In the genomic region with DNA sequence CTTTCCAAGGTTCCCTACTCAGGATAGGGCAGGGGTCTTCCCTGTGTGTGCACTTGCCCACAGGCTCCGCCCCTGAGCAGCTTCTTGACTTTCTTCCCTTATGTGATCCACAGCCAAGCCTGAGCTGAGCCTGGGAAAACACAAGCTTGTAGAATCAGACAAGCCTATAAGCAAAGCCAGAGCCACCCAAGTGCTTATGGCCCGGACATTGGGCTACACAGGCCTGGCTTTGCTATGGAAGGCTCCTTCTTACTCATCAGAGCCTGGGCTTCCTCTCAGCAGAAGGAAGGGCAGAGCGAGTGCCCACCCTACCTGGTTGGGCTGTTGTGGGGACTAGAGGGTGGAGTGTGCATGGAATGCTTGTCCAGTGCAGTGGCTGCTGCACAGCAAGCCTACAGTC, we compare ENCODE assay signal across 2 cellular contexts.
TF ChIP-seq lines count a peak whose summit lies in the region.

No MANE protein-coding gene starts in this region.

TF ChIP-seq in SK-N-SH, 30 proteins besides CTCF, POLR2A, EP300 and RAD21 (continued from another document):
- TF ChIP-seq, protein P1, sequence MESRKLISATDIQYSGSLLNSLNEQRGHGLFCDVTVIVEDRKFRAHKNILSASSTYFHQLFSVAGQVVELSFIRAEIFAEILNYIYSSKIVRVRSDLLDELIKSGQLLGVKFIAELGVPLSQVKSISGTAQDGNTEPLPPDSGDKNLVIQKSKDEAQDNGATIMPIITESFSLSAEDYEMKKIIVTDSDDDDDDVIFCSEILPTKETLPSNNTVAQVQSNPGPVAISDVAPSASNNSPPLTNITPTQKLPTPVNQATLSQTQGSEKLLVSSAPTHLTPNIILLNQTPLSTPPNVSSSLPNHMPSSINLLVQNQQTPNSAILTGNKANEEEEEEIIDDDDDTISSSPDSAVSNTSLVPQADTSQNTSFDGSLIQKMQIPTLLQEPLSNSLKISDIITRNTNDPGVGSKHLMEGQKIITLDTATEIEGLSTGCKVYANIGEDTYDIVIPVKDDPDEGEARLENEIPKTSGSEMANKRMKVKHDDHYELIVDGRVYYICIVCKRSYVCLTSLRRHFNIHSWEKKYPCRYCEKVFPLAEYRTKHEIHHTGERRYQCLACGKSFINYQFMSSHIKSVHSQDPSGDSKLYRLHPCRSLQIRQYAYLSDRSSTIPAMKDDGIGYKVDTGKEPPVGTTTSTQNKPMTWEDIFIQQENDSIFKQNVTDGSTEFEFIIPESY (IDR thresholded peaks at IDR 0.05; ENCODE audit: borderline replicate concordance, low read depth): no peak
- TF ChIP-seq CHD2 (IDR thresholded peaks at IDR 0.05; ENCODE audit: low read length, partially characterized antibody) (no peak), YY1 (IDR thresholded peaks at IDR 0.05; ENCODE audit: low read depth) (no peak), FOXM1 (IDR thresholded peaks at IDR 0.05; ENCODE audit: low read depth) (no peak), RXRA (IDR thresholded peaks at IDR 0.05; ENCODE audit: borderline replicate concordance, low read depth) (no peak), TAF1 (IDR thresholded peaks at IDR 0.05; ENCODE audit: borderline replicate concordance, low read depth, low read length) (no peak), NFIC (IDR thresholded peaks at IDR 0.05; ENCODE audit: borderline replicate concordance) (no peak), ELF1 (IDR thresholded peaks at IDR 0.05) (no peak), FOSL2 (IDR thresholded peaks at IDR 0.05; ENCODE audit: borderline replicate concordance, low read depth) (no peak), FOXJ3 (CRISPR knock-in tag; IDR thresholded peaks at IDR 0.05) (no peak), NRF1 (IDR thresholded peaks at IDR 0.05; ENCODE audit: low read depth, low read length) (no peak), EZH2phosphoT487 (IDR thresholded peaks at IDR 0.05; ENCODE audit: borderline replicate concordance, low read depth) (no peak), RFX5 (IDR thresholded peaks at IDR 0.05; ENCODE audit: low read length) (no peak)
- TF ChIP-seq, protein P2, sequence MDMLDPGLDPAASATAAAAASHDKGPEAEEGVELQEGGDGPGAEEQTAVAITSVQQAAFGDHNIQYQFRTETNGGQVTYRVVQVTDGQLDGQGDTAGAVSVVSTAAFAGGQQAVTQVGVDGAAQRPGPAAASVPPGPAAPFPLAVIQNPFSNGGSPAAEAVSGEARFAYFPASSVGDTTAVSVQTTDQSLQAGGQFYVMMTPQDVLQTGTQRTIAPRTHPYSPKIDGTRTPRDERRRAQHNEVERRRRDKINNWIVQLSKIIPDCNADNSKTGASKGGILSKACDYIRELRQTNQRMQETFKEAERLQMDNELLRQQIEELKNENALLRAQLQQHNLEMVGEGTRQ (IDR thresholded peaks at IDR 0.05; ENCODE audit: borderline replicate concordance, low read depth, low read length): no peak
- TF ChIP-seq, protein P3, sequence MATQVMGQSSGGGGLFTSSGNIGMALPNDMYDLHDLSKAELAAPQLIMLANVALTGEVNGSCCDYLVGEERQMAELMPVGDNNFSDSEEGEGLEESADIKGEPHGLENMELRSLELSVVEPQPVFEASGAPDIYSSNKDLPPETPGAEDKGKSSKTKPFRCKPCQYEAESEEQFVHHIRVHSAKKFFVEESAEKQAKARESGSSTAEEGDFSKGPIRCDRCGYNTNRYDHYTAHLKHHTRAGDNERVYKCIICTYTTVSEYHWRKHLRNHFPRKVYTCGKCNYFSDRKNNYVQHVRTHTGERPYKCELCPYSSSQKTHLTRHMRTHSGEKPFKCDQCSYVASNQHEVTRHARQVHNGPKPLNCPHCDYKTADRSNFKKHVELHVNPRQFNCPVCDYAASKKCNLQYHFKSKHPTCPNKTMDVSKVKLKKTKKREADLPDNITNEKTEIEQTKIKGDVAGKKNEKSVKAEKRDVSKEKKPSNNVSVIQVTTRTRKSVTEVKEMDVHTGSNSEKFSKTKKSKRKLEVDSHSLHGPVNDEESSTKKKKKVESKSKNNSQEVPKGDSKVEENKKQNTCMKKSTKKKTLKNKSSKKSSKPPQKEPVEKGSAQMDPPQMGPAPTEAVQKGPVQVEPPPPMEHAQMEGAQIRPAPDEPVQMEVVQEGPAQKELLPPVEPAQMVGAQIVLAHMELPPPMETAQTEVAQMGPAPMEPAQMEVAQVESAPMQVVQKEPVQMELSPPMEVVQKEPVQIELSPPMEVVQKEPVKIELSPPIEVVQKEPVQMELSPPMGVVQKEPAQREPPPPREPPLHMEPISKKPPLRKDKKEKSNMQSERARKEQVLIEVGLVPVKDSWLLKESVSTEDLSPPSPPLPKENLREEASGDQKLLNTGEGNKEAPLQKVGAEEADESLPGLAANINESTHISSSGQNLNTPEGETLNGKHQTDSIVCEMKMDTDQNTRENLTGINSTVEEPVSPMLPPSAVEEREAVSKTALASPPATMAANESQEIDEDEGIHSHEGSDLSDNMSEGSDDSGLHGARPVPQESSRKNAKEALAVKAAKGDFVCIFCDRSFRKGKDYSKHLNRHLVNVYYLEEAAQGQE (IDR thresholded peaks at IDR 0.05; ENCODE audit: low read depth, low read length): no peak
- TF ChIP-seq, protein P4, sequence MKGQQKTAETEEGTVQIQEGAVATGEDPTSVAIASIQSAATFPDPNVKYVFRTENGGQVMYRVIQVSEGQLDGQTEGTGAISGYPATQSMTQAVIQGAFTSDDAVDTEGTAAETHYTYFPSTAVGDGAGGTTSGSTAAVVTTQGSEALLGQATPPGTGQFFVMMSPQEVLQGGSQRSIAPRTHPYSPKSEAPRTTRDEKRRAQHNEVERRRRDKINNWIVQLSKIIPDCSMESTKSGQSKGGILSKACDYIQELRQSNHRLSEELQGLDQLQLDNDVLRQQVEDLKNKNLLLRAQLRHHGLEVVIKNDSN (IDR thresholded peaks at IDR 0.05; ENCODE audit: borderline replicate concordance, low read depth): no peak
- TF ChIP-seq, protein P5, sequence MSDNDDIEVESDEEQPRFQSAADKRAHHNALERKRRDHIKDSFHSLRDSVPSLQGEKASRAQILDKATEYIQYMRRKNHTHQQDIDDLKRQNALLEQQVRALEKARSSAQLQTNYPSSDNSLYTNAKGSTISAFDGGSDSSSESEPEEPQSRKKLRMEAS (IDR thresholded peaks at IDR 0.05; ENCODE audit: low read depth): no peak

TF ChIP-seq in SK-N-SH treated with all-trans-retinoic acid at 6 μM for 48 hours, 23 proteins besides CTCF, POLR2A, EP300 and RAD21 (continued from another document):
- TF ChIP-seq, protein P6, sequence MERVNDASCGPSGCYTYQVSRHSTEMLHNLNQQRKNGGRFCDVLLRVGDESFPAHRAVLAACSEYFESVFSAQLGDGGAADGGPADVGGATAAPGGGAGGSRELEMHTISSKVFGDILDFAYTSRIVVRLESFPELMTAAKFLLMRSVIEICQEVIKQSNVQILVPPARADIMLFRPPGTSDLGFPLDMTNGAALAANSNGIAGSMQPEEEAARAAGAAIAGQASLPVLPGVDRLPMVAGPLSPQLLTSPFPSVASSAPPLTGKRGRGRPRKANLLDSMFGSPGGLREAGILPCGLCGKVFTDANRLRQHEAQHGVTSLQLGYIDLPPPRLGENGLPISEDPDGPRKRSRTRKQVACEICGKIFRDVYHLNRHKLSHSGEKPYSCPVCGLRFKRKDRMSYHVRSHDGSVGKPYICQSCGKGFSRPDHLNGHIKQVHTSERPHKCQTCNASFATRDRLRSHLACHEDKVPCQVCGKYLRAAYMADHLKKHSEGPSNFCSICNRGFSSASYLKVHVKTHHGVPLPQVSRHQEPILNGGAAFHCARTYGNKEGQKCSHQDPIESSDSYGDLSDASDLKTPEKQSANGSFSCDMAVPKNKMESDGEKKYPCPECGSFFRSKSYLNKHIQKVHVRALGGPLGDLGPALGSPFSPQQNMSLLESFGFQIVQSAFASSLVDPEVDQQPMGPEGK (CRISPR knock-in tag; IDR thresholded peaks at IDR 0.05; ENCODE audit: borderline replicate concordance): no peak
- TF ChIP-seq, protein P7, sequence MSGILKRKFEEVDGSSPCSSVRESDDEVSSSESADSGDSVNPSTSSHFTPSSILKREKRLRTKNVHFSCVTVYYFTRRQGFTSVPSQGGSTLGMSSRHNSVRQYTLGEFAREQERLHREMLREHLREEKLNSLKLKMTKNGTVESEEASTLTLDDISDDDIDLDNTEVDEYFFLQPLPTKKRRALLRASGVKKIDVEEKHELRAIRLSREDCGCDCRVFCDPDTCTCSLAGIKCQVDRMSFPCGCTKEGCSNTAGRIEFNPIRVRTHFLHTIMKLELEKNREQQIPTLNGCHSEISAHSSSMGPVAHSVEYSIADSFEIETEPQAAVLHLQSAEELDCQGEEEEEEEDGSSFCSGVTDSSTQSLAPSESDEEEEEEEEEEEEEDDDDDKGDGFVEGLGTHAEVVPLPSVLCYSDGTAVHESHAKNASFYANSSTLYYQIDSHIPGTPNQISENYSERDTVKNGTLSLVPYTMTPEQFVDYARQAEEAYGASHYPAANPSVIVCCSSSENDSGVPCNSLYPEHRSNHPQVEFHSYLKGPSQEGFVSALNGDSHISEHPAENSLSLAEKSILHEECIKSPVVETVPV (CRISPR knock-in tag; IDR thresholded peaks at IDR 0.05): no peak
- TF ChIP-seq CSDC2 (CRISPR knock-in tag; IDR thresholded peaks at IDR 0.05) (no peak), ZC3H10 (CRISPR knock-in tag; IDR thresholded peaks at IDR 0.05) (no peak), ISL1 (CRISPR knock-in tag; IDR thresholded peaks at IDR 0.05) (no peak), TOX (CRISPR knock-in tag; IDR thresholded peaks at IDR 0.05; ENCODE audit: borderline replicate concordance) (no peak)
